8 cellular contexts compared by ENCODE assay signal in genomic region chr13:100542546-100543156, GRCh38. TPM values are rescaled to one million over a fixed set of nuclear protein-coding genes. Genes with fewer than 3 reads are reported as not detected.
DNase-seq lines count a peak whose midpoint lies in the region; ATAC-seq, FAIRE-seq and TF ChIP-seq lines count a peak whose summit lies in the region.

No MANE protein-coding gene starts in this region.

- no peak overlapping the region for H3K4me3 ChIP-seq in left ventricle myocardium inferior
- H3K4me3 ChIP-seq in right cardiac atrium (ENCODE audit: low read length), result no peak overlapping the region
- H3K4me3 ChIP-seq in WI38 (ENCODE audit: low read depth, low read length), result no peak overlapping the region
- H3K4me3 ChIP-seq in kidney epithelial cell (ENCODE audit: low read depth, low read length), result no peak overlapping the region

- TF ChIP-seq CTCF in left ventricle myocardium inferior (IDR thresholded peaks at IDR 0.05; ENCODE audit: borderline replicate concordance), result peak; percentile 15
- peak; percentile 45; the same call in 1 of the 2 replicates for TF ChIP-seq CTCF in WI38 (IDR thresholded peaks at IDR 0.05; ENCODE audit: low read depth, low read length)
- TF ChIP-seq CTCF in kidney epithelial cell (IDR thresholded peaks at IDR 0.05; ENCODE audit: insufficient read depth, low read length, poor library complexity, severe bottlenecking), result peak; percentile 38

- peaks cover 8% of the 10 kb centered on the region for H3K4me1 ChIP-seq in left ventricle myocardium inferior
- no peaks in the 10 kb centered on the region for H3K4me1 ChIP-seq in right cardiac atrium (ENCODE audit: control insufficient read depth, insufficient read depth, low read length)

- H3K27me3 ChIP-seq in left ventricle myocardium inferior (ENCODE audit: low read depth) (no peaks in the 10 kb centered on the region), right cardiac atrium (ENCODE audit: control insufficient read depth, insufficient read depth) (no peaks in the 10 kb centered on the region), kidney epithelial cell (ENCODE audit: control insufficient read depth, insufficient read depth, low read length) (no peaks in the 10 kb centered on the region)

- peaks cover 9% of the 10 kb centered on the region for H3K36me3 ChIP-seq in left ventricle myocardium inferior
- no peaks in the 10 kb centered on the region for H3K36me3 ChIP-seq in kidney epithelial cell (ENCODE audit: control insufficient read depth, insufficient read depth, low read length)

- FAIRE-seq in HTR-8/SVneo (lab: Jason Lieb, UNC), result no peak

- H3K9me3 ChIP-seq in left ventricle myocardium inferior (replicated peaks), result peaks cover 9% of the 10 kb centered on the region
- no peaks in the 10 kb centered on the region for H3K9me3 ChIP-seq in right cardiac atrium (ENCODE audit: control insufficient read depth, low read length)

- DNase-seq in left ventricle myocardium inferior (no peak), right cardiac atrium (no peak), HTR-8/SVneo (ENCODE audit: insufficient read length, low spot score) (peak; percentile 39), kidney epithelial cell (ENCODE audit: low read depth) (no peak), NCI-H2029 (lab: John Stamatoyannopoulos, UW) (no peak), substantia nigra (lab: John Stamatoyannopoulos, UW) (no peak)

- no peak for ATAC-seq in right cardiac atrium
- ATAC-seq in GM21723 (IDR thresholded peaks at IDR 0.05; ENCODE audit: unreplicated experiment), result peak; percentile 95

- intact Hi-C loops in left ventricle myocardium inferior (cut with micrococcal nuclease), result no loop called here
- intact Hi-C loops in right cardiac atrium (cut with DNase I), result no loop called here

- H3K27ac ChIP-seq in left ventricle myocardium inferior (replicated peaks), result no peak overlapping the region
- H3K27ac ChIP-seq in right cardiac atrium (ENCODE audit: low read length), result no peak overlapping the region
- no peak overlapping the region for H3K27ac ChIP-seq in substantia nigra (ENCODE audit: low read depth, low read length, poor library complexity, severe bottlenecking)

- WGBS in right cardiac atrium, result 83% methylated on average over 12 of the region's 12 CpGs

RNA-seq across cellular contexts. Expression of gene GGACT, which starts 45.9 kb away (rescaled TPM):
- total RNA-seq in left ventricle myocardium inferior, result 1.8 TPM
- total RNA-seq in right cardiac atrium, result 1 to 10 TPM; 1.0 to 2.2 (median 1.8) TPM
- polyA plus RNA-seq in right cardiac atrium, result 0.63 TPM
- total RNA-seq in kidney epithelial cell, result 5.5 and 27.4 TPM in 2 replicates
